ENCODE assay signal across 8 cellular contexts in genomic region chr15:60408438-60409105, GRCh38. TPM values are rescaled to one million over a fixed set of nuclear protein-coding genes. Genes with fewer than 3 reads are reported as not detected.
DNase-seq lines count a peak whose midpoint lies in the region; ATAC-seq and TF ChIP-seq lines count a peak whose summit lies in the region.

No MANE protein-coding gene starts in this region.

- no peak for TF ChIP-seq CTCF in GM12865 (IDR thresholded peaks at IDR 0.05; ENCODE audit: insufficient read depth, low read depth, low read length, missing control alignments)

- peak overlapping the region; percentile 3 for H3K4me3 Mint-ChIP-seq in activated CD8-positive, alpha-beta T cell treated with anti-CD3 and anti-CD28 coated beads, Interleukin-2, amount 10 ng/mL, durations not matched to agents 7 days and 5 days

- H3K27ac ChIP-seq in mucosa of rectum (ENCODE audit: low read depth in 2 of 2, low read length in 2 of 2), result peak overlapping the region; percentile 38 to 80

- no peak overlapping the region for H3K9ac ChIP-seq in mucosa of rectum (ENCODE audit: low read depth in 1 of 2, low read length in 2 of 2)

- H3K27me3 Mint-ChIP-seq in activated CD8-positive, alpha-beta T cell treated with anti-CD3 and anti-CD28 coated beads, Interleukin-2, amount 10 ng/mL, durations not matched to agents 7 days and 5 days (ENCODE audit: low read depth), result peaks cover 2% of the 10 kb centered on the region

- peak; percentile 44 for DNase-seq in GM12865 (ENCODE audit: low read depth)
- DNase-seq in HT1080 (ENCODE audit: low read depth), result peak; percentile 94
- no peak for DNase-seq in activated CD8-positive, alpha-beta T cell treated with anti-CD3 and anti-CD28 coated beads, Interleukin-2, amount 10 ng/mL, durations not matched to agents 7 days and 5 days
- no peak for DNase-seq in cortex of kidney (lab: John Stamatoyannopoulos, UW)
- DNase-seq in NCI-H345 treated with DMSO at 0.1 percent for 48 hours (lab: John Stamatoyannopoulos, UW; ENCODE audit: unreplicated experiment), result no peak

- H3K36me3 Mint-ChIP-seq in activated CD8-positive, alpha-beta T cell treated with anti-CD3 and anti-CD28 coated beads, Interleukin-2, amount 10 ng/mL, durations not matched to agents 7 days and 5 days (ENCODE audit: low read depth), result peaks cover 3% of the 10 kb centered on the region

- H3K9me3 ChIP-seq in mucosa of rectum (ENCODE audit: control insufficient read depth in 2 of 2, low read length in 2 of 2), result no peaks in the 10 kb centered on the region

- no peaks in the 10 kb centered on the region for H3K27me3 ChIP-seq in mucosa of rectum (ENCODE audit: control insufficient read depth in 2 of 2, insufficient read depth in 2 of 2, low read length in 2 of 2)

- peaks cover 0 to 13% of the 10 kb centered on the region in 2 donors for H3K4me1 ChIP-seq in mucosa of rectum (ENCODE audit: control insufficient read depth in 2 of 2, insufficient read depth in 2 of 2, low read length in 2 of 2)

- peaks cover 21% of the 10 kb centered on the region for H3K4me1 Mint-ChIP-seq in activated CD8-positive, alpha-beta T cell treated with anti-CD3 and anti-CD28 coated beads, Interleukin-2, amount 10 ng/mL, durations not matched to agents 7 days and 5 days (ENCODE audit: low read depth)

- no peaks in the 10 kb centered on the region for H3K36me3 ChIP-seq in mucosa of rectum (ENCODE audit: control insufficient read depth in 2 of 2, insufficient read depth in 2 of 2, low read length in 2 of 2)

- POLR2A ChIA-PET in activated CD8-positive, alpha-beta T cell treated with anti-CD3 and anti-CD28 coated beads, Interleukin-2, amount 10 ng/mL, durations not matched to agents 7 days and 5 days (lab: Charles Lee), result interaction anchor here (1.2 to 4.2 kb wide), 2 partner anchors 10 to 11 kb away, joined by 3 to 20 read pairs; partner anchors contain the start of gene ANXA2

- peak; percentile 84 for ATAC-seq in activated CD8-positive, alpha-beta T cell treated with anti-CD3 and anti-CD28 coated beads, Interleukin-2, amount 10 ng/mL, durations not matched to agents 7 days and 5 days
- no peak for ATAC-seq in HG02588 (IDR thresholded peaks at IDR 0.05; ENCODE audit: unreplicated experiment)
- no peak for ATAC-seq in GM21723 (IDR thresholded peaks at IDR 0.05; ENCODE audit: unreplicated experiment)

- peak overlapping the region; percentile 81 for H3K27ac Mint-ChIP-seq in activated CD8-positive, alpha-beta T cell treated with anti-CD3 and anti-CD28 coated beads, Interleukin-2, amount 10 ng/mL, durations not matched to agents 7 days and 5 days

- CTCF ChIA-PET in activated CD8-positive, alpha-beta T cell treated with anti-CD3 and anti-CD28 coated beads, Interleukin-2, amount 10 ng/mL, durations not matched to agents 7 days and 5 days (lab: Charles Lee), result interaction anchor here (1.0 to 1.5 kb wide), 3 partner anchors 10 to 100 kb away, joined by 3 to 4 read pairs (median 3); no protein-coding TSS in a partner anchor

- no peak overlapping the region for H3K4me3 ChIP-seq in GM12865 (ENCODE audit: low read depth, low read length)
- no peak overlapping the region for H3K4me3 ChIP-seq in mucosa of rectum (ENCODE audit: low read length in 2 of 2)

- H3K9me3 Mint-ChIP-seq in activated CD8-positive, alpha-beta T cell treated with anti-CD3 and anti-CD28 coated beads, Interleukin-2, amount 10 ng/mL, durations not matched to agents 7 days and 5 days (ENCODE audit: insufficient read depth), result no peaks in the 10 kb centered on the region

RNA-seq across cellular contexts. Expression of gene ANXA2, which starts 10.8 kb away (rescaled TPM):
- total RNA-seq in HT1080 (2014; rRNA removed; shearing (Covaris generic)), result 3,876 and 3,948 TPM in 2 replicates
- 3,764 and 3,966 TPM in 2 replicates for polyA plus RNA-seq in HT1080 (2015; cell fraction: cytosol; rRNA removed)
- 5,018 and 5,424 TPM in 2 replicates for polyA plus RNA-seq in HT1080 (2015; cell fraction: nucleus; rRNA removed)
- 100 to 1,000 TPM; 368 to 375 TPM for total RNA-seq in activated CD8-positive, alpha-beta T cell treated with anti-CD3 and anti-CD28 coated beads, Interleukin-2, amount 10 ng/mL, durations not matched to agents 7 days and 5 days

Comparison
In these comparisons a context has a peak if more than half of its experiments do, and no peak if none do; other contexts are left out.
1. DNase-seq: peak in GM12865 (single experiment) and HT1080 (single experiment); none in activated CD8-positive, alpha-beta T cell treated with anti-CD3 and anti-CD28 coated beads, Interleukin-2, amount 10 ng/mL, durations not matched to agents 7 days and 5 days (single experiment), cortex of kidney (single experiment) and NCI-H345 treated with DMSO at 0.1 percent for 48 hours (single experiment).
2. RNA of gene ANXA2, which starts 10.8 kb away (total RNA-seq): 3,876 to 3,948 TPM in HT1080; 368 to 375 TPM in activated CD8-positive, alpha-beta T cell treated with anti-CD3 and anti-CD28 coated beads, Interleukin-2, amount 10 ng/mL, durations not matched to agents 7 days and 5 days; every median in the first group is over 10 times any median in the second.